ENCODE assay signal across 1 cellular context in genomic region chr2:222318026-222318711, GRCh38.
A peak's percentile ranks its signal among the peaks of the same experiment; 100 is the strongest.
TF ChIP-seq lines count a peak whose summit lies in the region.

No MANE protein-coding gene starts in this region.

TF ChIP-seq in HEK293, 187 proteins besides CTCF, POLR2A, EP300 and RAD21 (continued from another document and continues in another):
- TF ChIP-seq, protein P1, sequence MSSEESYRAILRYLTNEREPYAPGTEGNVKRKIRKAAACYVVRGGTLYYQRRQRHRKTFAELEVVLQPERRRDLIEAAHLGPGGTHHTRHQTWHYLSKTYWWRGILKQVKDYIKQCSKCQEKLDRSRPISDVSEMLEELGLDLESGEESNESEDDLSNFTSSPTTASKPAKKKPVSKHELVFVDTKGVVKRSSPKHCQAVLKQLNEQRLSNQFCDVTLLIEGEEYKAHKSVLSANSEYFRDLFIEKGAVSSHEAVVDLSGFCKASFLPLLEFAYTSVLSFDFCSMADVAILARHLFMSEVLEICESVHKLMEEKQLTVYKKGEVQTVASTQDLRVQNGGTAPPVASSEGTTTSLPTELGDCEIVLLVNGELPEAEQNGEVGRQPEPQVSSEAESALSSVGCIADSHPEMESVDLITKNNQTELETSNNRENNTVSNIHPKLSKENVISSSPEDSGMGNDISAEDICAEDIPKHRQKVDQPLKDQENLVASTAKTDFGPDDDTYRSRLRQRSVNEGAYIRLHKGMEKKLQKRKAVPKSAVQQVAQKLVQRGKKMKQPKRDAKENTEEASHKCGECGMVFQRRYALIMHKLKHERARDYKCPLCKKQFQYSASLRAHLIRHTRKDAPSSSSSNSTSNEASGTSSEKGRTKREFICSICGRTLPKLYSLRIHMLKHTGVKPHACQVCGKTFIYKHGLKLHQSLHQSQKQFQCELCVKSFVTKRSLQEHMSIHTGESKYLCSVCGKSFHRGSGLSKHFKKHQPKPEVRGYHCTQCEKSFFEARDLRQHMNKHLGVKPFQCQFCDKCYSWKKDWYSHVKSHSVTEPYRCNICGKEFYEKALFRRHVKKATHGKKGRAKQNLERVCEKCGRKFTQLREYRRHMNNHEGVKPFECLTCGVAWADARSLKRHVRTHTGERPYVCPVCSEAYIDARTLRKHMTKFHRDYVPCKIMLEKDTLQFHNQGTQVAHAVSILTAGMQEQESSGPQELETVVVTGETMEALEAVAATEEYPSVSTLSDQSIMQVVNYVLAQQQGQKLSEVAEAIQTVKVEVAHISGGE (tag by site-specific recombination; conservative IDR thresholded peaks at IDR 0.05; ENCODE audit: low read depth): peak; percentile 39
- TF ChIP-seq ZNF776 (tag by site-specific recombination; IDR thresholded peaks at IDR 0.05; ENCODE audit: borderline replicate concordance) (no peak), ZNF792 (tag by site-specific recombination; IDR thresholded peaks at IDR 0.05) (no peak), ZNF561 (tag by site-specific recombination; IDR thresholded peaks at IDR 0.05; ENCODE audit: borderline replicate concordance) (no peak; the same call in 1 of the 2 replicates), ZNF514 (tag by site-specific recombination; IDR thresholded peaks at IDR 0.05) (no peak), SP2 (tag by site-specific recombination; IDR thresholded peaks at IDR 0.05) (peak; percentile 39; the same call in 1 of the 2 replicates), ZNF248 (tag by site-specific recombination; IDR thresholded peaks at IDR 0.05) (no peak), ZNF621 (tag by site-specific recombination; IDR thresholded peaks at IDR 0.05) (no peak), ZNF16 (tag by site-specific recombination; IDR thresholded peaks at IDR 0.05; ENCODE audit: low read depth) (no peak), PRDM2 (tag by site-specific recombination; IDR thresholded peaks at IDR 0.05; ENCODE audit: borderline replicate concordance) (no peak), ZNF112 (tag by site-specific recombination; IDR thresholded peaks at IDR 0.05) (no peak), AEBP2 (tag by site-specific recombination; IDR thresholded peaks at IDR 0.05; ENCODE audit: borderline replicate concordance) (no peak), ZNF510 (tag by site-specific recombination; IDR thresholded peaks at IDR 0.05; ENCODE audit: insufficient replicate concordance) (no peak), ZNF148 (tag by site-specific recombination; IDR thresholded peaks at IDR 0.05; ENCODE audit: borderline replicate concordance) (no peak), ZNF473 (tag by site-specific recombination; IDR thresholded peaks at IDR 0.05) (no peak), ZNF239 (tag by site-specific recombination; IDR thresholded peaks at IDR 0.05) (no peak), ZNF221 (tag by site-specific recombination; IDR thresholded peaks at IDR 0.05; ENCODE audit: borderline replicate concordance) (no peak), GLI2 (tag by site-specific recombination; IDR thresholded peaks at IDR 0.05; ENCODE audit: borderline replicate concordance, low read depth) (no peak), ZSCAN18 (tag by site-specific recombination; IDR thresholded peaks at IDR 0.05) (no peak), ZSCAN16 (tag by site-specific recombination; IDR thresholded peaks at IDR 0.05) (no peak), ZIC2 (tag by site-specific recombination; IDR thresholded peaks at IDR 0.05) (no peak)
- TF ChIP-seq, protein P2, sequence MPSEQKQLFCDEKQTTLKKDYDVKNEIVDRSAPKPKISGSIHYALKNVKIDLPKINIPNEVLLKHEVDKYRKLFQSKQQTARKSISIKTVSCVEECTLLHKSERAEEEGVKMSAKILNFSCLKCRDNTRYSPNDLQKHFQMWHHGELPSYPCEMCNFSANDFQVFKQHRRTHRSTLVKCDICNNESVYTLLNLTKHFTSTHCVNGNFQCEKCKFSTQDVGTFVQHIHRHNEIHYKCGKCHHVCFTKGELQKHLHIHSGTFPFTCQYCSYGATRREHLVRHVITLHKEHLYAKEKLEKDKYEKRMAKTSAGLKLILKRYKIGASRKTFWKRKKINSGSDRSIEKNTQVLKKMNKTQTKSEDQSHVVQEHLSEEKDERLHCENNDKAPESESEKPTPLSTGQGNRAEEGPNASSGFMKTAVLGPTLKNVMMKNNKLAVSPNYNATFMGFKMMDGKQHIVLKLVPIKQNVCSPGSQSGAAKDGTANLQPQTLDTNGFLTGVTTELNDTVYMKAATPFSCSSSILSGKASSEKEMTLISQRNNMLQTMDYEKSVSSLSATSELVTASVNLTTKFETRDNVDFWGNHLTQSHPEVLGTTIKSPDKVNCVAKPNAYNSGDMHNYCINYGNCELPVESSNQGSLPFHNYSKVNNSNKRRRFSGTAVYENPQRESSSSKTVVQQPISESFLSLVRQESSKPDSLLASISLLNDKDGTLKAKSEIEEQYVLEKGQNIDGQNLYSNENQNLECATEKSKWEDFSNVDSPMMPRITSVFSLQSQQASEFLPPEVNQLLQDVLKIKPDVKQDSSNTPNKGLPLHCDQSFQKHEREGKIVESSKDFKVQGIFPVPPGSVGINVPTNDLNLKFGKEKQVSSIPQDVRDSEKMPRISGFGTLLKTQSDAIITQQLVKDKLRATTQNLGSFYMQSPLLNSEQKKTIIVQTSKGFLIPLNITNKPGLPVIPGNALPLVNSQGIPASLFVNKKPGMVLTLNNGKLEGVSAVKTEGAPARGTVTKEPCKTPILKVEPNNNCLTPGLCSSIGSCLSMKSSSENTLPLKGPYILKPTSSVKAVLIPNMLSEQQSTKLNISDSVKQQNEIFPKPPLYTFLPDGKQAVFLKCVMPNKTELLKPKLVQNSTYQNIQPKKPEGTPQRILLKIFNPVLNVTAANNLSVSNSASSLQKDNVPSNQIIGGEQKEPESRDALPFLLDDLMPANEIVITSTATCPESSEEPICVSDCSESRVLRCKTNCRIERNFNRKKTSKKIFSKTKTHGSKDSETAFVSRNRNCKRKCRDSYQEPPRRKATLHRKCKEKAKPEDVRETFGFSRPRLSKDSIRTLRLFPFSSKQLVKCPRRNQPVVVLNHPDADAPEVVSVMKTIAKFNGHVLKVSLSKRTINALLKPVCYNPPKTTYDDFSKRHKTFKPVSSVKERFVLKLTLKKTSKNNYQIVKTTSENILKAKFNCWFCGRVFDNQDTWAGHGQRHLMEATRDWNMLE (tag by site-specific recombination; conservative IDR thresholded peaks at IDR 0.05; ENCODE audit: low read depth): no peak
- TF ChIP-seq, protein P3, sequence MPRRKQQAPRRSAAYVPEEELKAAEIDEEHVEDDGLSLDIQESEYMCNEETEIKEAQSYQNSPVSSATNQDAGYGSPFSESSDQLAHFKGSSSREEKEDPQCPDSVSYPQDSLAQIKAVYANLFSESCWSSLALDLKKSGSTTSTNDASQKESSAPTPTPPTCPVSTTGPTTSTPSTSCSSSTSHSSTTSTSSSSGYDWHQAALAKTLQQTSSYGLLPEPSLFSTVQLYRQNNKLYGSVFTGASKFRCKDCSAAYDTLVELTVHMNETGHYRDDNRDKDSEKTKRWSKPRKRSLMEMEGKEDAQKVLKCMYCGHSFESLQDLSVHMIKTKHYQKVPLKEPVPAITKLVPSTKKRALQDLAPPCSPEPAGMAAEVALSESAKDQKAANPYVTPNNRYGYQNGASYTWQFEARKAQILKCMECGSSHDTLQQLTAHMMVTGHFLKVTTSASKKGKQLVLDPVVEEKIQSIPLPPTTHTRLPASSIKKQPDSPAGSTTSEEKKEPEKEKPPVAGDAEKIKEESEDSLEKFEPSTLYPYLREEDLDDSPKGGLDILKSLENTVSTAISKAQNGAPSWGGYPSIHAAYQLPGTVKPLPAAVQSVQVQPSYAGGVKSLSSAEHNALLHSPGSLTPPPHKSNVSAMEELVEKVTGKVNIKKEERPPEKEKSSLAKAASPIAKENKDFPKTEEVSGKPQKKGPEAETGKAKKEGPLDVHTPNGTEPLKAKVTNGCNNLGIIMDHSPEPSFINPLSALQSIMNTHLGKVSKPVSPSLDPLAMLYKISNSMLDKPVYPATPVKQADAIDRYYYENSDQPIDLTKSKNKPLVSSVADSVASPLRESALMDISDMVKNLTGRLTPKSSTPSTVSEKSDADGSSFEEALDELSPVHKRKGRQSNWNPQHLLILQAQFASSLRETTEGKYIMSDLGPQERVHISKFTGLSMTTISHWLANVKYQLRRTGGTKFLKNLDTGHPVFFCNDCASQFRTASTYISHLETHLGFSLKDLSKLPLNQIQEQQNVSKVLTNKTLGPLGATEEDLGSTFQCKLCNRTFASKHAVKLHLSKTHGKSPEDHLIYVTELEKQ (tag by site-specific recombination; IDR thresholded peaks at IDR 0.05; ENCODE audit: borderline replicate concordance): no peak
